Comparison of ENCODE assay signal across 1 cellular context in the genomic region with DNA sequence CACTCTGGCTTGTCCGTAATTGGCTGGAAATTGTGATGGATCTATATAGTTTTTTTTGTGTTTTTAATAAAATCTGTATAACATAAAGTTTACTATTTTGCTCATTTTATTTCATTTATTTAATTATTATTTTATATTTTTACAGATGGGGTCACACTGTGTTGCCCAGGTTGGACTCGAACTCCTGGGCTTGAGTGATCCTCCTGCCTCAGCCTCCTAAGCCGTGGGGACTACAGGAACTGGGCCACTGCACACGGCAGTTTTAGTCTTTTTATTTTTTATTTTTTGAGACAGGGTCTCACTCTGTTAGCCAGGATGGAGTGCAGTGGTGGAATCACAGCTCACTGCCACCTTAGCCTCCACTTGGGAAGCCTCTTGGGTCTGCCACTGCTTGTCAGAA.
TF ChIP-seq lines count a peak whose summit lies in the region.

No MANE protein-coding gene starts in this region.

TF ChIP-seq in GM23338, 12 proteins besides CTCF, POLR2A, EP300 and RAD21:
- TF ChIP-seq ETS1 (IDR thresholded peaks at IDR 0.05) (no peak), EZH2 (IDR thresholded peaks at IDR 0.05; ENCODE audit: low read depth, unreplicated experiment) (no peak), JUNB (IDR thresholded peaks at IDR 0.05; ENCODE audit: unreplicated experiment) (no peak), STAT1 (IDR thresholded peaks at IDR 0.05; ENCODE audit: unreplicated experiment) (no peak), ZNF331 (CRISPR knock-in tag; IDR thresholded peaks at IDR 0.05; ENCODE audit: low read depth) (no peak), EZH2phosphoT487 (IDR thresholded peaks at IDR 0.05; ENCODE audit: unreplicated experiment) (no peak), NANOG (IDR thresholded peaks at IDR 0.05; ENCODE audit: borderline replicate concordance) (no peak), CREB1 (CRISPR knock-in tag; IDR thresholded peaks at IDR 0.05; ENCODE audit: low read depth) (no peak), ZNF114 (CRISPR knock-in tag; IDR thresholded peaks at IDR 0.05) (no peak), POLR2AphosphoS5 (IDR thresholded peaks at IDR 0.05; ENCODE audit: low read depth) (no peak), REST (IDR thresholded peaks at IDR 0.05; ENCODE audit: unreplicated experiment) (no peak)
- TF ChIP-seq, protein P1, sequence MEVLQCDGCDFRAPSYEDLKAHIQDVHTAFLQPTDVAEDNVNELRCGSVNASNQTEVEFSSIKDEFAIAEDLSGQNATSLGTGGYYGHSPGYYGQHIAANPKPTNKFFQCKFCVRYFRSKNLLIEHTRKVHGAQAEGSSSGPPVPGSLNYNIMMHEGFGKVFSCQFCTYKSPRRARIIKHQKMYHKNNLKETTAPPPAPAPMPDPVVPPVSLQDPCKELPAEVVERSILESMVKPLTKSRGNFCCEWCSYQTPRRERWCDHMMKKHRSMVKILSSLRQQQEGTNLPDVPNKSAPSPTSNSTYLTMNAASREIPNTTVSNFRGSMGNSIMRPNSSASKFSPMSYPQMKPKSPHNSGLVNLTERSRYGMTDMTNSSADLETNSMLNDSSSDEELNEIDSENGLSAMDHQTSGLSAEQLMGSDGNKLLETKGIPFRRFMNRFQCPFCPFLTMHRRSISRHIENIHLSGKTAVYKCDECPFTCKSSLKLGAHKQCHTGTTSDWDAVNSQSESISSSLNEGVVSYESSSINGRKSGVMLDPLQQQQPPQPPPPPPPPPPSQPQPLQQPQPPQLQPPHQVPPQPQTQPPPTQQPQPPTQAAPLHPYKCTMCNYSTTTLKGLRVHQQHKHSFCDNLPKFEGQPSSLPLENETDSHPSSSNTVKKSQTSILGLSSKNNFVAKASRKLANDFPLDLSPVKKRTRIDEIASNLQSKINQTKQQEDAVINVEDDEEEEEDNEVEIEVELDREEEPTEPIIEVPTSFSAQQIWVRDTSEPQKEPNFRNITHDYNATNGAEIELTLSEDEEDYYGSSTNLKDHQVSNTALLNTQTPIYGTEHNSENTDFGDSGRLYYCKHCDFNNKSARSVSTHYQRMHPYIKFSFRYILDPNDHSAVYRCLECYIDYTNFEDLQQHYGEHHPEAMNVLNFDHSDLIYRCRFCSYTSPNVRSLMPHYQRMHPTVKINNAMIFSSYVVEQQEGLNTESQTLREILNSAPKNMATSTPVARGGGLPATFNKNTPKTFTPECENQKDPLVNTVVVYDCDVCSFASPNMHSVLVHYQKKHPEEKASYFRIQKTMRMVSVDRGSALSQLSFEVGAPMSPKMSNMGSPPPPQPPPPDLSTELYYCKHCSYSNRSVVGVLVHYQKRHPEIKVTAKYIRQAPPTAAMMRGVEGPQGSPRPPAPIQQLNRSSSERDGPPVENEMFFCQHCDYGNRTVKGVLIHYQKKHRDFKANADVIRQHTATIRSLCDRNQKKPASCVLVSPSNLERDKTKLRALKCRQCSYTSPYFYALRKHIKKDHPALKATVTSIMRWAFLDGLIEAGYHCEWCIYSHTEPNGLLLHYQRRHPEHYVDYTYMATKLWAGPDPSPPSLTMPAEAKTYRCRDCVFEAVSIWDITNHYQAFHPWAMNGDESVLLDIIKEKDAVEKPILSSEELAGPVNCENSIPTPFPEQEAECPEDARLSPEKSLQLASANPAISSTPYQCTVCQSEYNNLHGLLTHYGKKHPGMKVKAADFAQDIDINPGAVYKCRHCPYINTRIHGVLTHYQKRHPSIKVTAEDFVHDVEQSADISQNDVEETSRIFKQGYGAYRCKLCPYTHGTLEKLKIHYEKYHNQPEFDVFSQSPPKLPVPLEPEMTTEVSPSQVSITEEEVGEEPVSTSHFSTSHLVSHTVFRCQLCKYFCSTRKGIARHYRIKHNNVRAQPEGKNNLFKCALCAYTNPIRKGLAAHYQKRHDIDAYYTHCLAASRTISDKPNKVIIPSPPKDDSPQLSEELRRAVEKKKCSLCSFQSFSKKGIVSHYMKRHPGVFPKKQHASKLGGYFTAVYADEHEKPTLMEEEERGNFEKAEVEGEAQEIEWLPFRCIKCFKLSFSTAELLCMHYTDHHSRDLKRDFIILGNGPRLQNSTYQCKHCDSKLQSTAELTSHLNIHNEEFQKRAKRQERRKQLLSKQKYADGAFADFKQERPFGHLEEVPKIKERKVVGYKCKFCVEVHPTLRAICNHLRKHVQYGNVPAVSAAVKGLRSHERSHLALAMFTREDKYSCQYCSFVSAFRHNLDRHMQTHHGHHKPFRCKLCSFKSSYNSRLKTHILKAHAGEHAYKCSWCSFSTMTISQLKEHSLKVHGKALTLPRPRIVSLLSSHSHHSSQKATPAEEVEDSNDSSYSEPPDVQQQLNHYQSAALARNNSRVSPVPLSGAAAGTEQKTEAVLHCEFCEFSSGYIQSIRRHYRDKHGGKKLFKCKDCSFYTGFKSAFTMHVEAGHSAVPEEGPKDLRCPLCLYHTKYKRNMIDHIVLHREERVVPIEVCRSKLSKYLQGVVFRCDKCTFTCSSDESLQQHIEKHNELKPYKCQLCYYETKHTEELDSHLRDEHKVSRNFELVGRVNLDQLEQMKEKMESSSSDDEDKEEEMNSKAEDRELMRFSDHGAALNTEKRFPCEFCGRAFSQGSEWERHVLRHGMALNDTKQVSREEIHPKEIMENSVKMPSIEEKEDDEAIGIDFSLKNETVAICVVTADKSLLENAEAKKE (CRISPR knock-in tag; IDR thresholded peaks at IDR 0.05): no peak
